14 cellular contexts compared by ENCODE assay signal in the genomic region with DNA sequence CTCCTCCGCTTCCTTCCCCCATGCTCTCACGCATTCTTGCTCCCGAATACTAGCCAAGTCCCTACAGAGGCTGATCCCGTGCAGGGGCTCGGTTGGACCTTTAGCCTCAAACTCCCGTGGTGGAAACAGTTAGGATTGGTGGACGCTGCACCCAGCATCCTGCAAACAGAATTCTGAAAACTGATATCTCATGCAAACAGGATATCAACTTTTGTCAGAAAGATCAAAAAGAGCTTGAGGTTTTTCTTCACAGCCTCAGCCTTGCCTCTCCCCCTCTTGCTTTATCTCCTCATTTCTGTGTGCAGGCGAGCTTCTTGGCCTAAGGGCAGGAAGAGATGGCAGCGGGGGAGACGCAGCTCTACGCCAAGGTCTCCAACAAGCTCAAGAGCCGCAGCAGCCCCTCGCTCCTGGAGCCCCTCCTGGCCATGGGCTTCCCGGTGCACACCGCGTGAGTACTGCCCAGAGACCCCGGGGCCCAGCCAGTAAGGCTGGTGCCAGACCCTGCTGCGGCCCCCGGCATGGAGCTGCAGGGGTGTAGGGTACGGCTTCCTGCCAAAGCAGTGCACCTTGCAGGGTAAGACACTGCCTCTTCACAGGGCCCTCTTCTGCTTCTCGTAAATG. TPM values are rescaled to one million over a fixed set of nuclear protein-coding genes. Genes with fewer than 3 reads are reported as not detected.
A peak's percentile ranks its signal among the peaks of the same experiment; 100 is the strongest.
DNase-seq lines count a peak whose midpoint lies in the region; ATAC-seq and TF ChIP-seq lines count a peak whose summit lies in the region.
"Had no signal": no experiment of that assay in that cellular context is flagged by ENCODE, and none has a peak within 500 bp of the region (broad histone marks: within the 10 kb centered on the region; RNA-seq: fewer than 3 reads in every experiment).

A gene with protein sequence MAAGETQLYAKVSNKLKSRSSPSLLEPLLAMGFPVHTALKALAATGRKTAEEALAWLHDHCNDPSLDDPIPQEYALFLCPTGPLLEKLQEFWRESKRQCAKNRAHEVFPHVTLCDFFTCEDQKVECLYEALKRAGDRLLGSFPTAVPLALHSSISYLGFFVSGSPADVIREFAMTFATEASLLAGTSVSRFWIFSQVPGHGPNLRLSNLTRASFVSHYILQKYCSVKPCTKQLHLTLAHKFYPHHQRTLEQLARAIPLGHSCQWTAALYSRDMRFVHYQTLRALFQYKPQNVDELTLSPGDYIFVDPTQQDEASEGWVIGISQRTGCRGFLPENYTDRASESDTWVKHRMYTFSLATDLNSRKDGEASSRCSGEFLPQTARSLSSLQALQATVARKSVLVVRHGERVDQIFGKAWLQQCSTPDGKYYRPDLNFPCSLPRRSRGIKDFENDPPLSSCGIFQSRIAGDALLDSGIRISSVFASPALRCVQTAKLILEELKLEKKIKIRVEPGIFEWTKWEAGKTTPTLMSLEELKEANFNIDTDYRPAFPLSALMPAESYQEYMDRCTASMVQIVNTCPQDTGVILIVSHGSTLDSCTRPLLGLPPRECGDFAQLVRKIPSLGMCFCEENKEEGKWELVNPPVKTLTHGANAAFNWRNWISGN (plus strand): TSS at position 292 of the 621 bp plus-strand sequence. CDS start 44 bp downstream, at position 336.

- H3K27me3 Mint-ChIP-seq in activated CD4-positive, alpha-beta memory T cell treated with anti-CD3 and anti-CD28 coated beads, Interleukin-2, amount 10 ng/mL, durations not matched to agents 7 days and 5 days, result no peaks in the 10 kb centered on the region
- H3K27me3 Mint-ChIP-seq: dendritic cell treated with granulocyte-macrophage colony-stimulating factor and Interleukin-4, amounts not matched to agents 40 ng/mL and 50 ng/mL, for 4 days had no signal

- peaks cover 55% of the 10 kb centered on the region for H3K36me3 Mint-ChIP-seq in activated CD4-positive, alpha-beta memory T cell treated with anti-CD3 and anti-CD28 coated beads, Interleukin-2, amount 10 ng/mL, durations not matched to agents 7 days and 5 days (ENCODE audit: low read depth)
- peaks cover 70% of the 10 kb centered on the region for H3K36me3 Mint-ChIP-seq in stimulated activated effector memory CD8-positive, alpha-beta T cell treated with anti-CD3 and anti-CD28 coated beads, Interleukin-12 subunit alpha, Interleukin-12 subunit beta, amount 100 ng/mL, for 72 hours
- H3K36me3 Mint-ChIP-seq: memory B cell had no signal

- POLR2A ChIA-PET in activated CD4-positive, alpha-beta memory T cell treated with anti-CD3 and anti-CD28 coated beads, Interleukin-2, amount 10 ng/mL, durations not matched to agents 7 days and 5 days (lab: Charles Lee), result interaction anchor here (0.7 to 12.6 kb wide), 28 partner anchors 11 to 1489 kb away, joined by 3 to 431 read pairs (median 5); a partner anchor contains a TSS

- H3K27ac Mint-ChIP-seq in activated CD4-positive, alpha-beta memory T cell treated with anti-CD3 and anti-CD28 coated beads, Interleukin-2, amount 10 ng/mL, durations not matched to agents 7 days and 5 days, result peak within 1 kb of the TSS; percentile 92
- H3K27ac Mint-ChIP-seq in stimulated activated effector memory CD8-positive, alpha-beta T cell treated with anti-CD3 and anti-CD28 coated beads, Interleukin-12 subunit alpha, Interleukin-12 subunit beta, amount 100 ng/mL, for 72 hours, result peak within 1 kb of the TSS; percentile 92
- H3K27ac Mint-ChIP-seq: dendritic cell treated with granulocyte-macrophage colony-stimulating factor and Interleukin-4, amounts not matched to agents 40 ng/mL and 50 ng/mL, for 4 days; memory B cell had no signal

- H3K9ac ChIP-seq in duodenal mucosa (ENCODE audit: low read depth in 1 of 2, low read length in 2 of 2), result no peak within 1 kb of the TSS

- no peak for TF ChIP-seq POLR2A in Peyer's patch (IDR thresholded peaks at IDR 0.05)

- peaks cover 9% of the 10 kb centered on the region for H3K9me3 Mint-ChIP-seq in activated CD4-positive, alpha-beta memory T cell treated with anti-CD3 and anti-CD28 coated beads, Interleukin-2, amount 10 ng/mL, durations not matched to agents 7 days and 5 days
- H3K9me3 Mint-ChIP-seq in stimulated activated effector memory CD8-positive, alpha-beta T cell treated with anti-CD3 and anti-CD28 coated beads, Interleukin-12 subunit alpha, Interleukin-12 subunit beta, amount 100 ng/mL, for 72 hours, result peaks cover 6% of the 10 kb centered on the region
- H3K9me3 Mint-ChIP-seq: dendritic cell treated with granulocyte-macrophage colony-stimulating factor and Interleukin-4, amounts not matched to agents 40 ng/mL and 50 ng/mL, for 4 days had no signal

- H3K4me1 ChIP-seq in Peyer's patch (no peaks in the 10 kb centered on the region), duodenal mucosa (ENCODE audit: control insufficient read depth in 1 of 2, insufficient read depth in 2 of 2, low read length in 2 of 2) (peaks cover 0 to 9% of the 10 kb centered on the region in 2 donors)
- H3K4me1 ChIP-seq: heart left ventricle had no signal

- DNase-seq in Peyer's patch (peak in 2 of 3 donors; percentile 40 to 64), SHP77 treated with DMSO at 0.1 percent for 48 hours (lab: John Stamatoyannopoulos, UW) (no peak)
- DNase-seq in activated CD4-positive, alpha-beta memory T cell treated with anti-CD3 and anti-CD28 coated beads, Interleukin-2, amount 10 ng/mL, durations not matched to agents 7 days and 5 days, result peak; percentile 66
- peak in 1 of 2 donors; percentile 74 for DNase-seq in stimulated activated effector memory CD8-positive, alpha-beta T cell treated with anti-CD3 and anti-CD28 coated beads, Interleukin-12 subunit alpha, Interleukin-12 subunit beta, amount 100 ng/mL, for 72 hours (ENCODE audit: low spot score in 2 of 2)
- DNase-seq: Kasumi-1, NCI-H2171 treated with DMSO at 0.1 percent for 48 hours, SIG-M5 had no signal

- ATAC-seq in stimulated activated effector memory CD8-positive, alpha-beta T cell treated with anti-CD3 and anti-CD28 coated beads, Interleukin-12 subunit alpha, Interleukin-12 subunit beta, amount 100 ng/mL, for 72 hours, result peak; percentile 53
- no peak for ATAC-seq in HG02642 (IDR thresholded peaks at IDR 0.05; ENCODE audit: poor library complexity, unreplicated experiment)
- no peak for ATAC-seq in GM21529 (IDR thresholded peaks at IDR 0.05; ENCODE audit: unreplicated experiment)
- ATAC-seq: heart left ventricle had no signal

- H3K36me3 ChIP-seq in Peyer's patch (no peaks in the 10 kb centered on the region), duodenal mucosa (ENCODE audit: control insufficient read depth in 1 of 2, insufficient read depth in 2 of 2, low read length in 2 of 2) (no peaks in the 10 kb centered on the region)
- H3K36me3 ChIP-seq: heart left ventricle had no signal

- H3K27me3 ChIP-seq in Peyer's patch (no peaks in the 10 kb centered on the region), duodenal mucosa (ENCODE audit: control insufficient read depth in 1 of 2, insufficient read depth in 2 of 2, low read length in 2 of 2) (peaks cover 0 to 4% of the 10 kb centered on the region in 2 donors)

- peaks cover 56% of the 10 kb centered on the region for H3K4me1 Mint-ChIP-seq in activated CD4-positive, alpha-beta memory T cell treated with anti-CD3 and anti-CD28 coated beads, Interleukin-2, amount 10 ng/mL, durations not matched to agents 7 days and 5 days
- peaks cover 55% of the 10 kb centered on the region for H3K4me1 Mint-ChIP-seq in stimulated activated effector memory CD8-positive, alpha-beta T cell treated with anti-CD3 and anti-CD28 coated beads, Interleukin-12 subunit alpha, Interleukin-12 subunit beta, amount 100 ng/mL, for 72 hours

- CTCF ChIA-PET in activated CD4-positive, alpha-beta memory T cell treated with anti-CD3 and anti-CD28 coated beads, Interleukin-2, amount 10 ng/mL, durations not matched to agents 7 days and 5 days (lab: Charles Lee), result interaction anchor here (0.8 to 4.8 kb wide), 12 partner anchors 11 to 145 kb away, joined by 3 to 51 read pairs (median 5); no protein-coding TSS in a partner anchor

- H3K4me3 ChIP-seq in Peyer's patch (peak within 1 kb of the TSS; percentile 25 to 37 (median 34)), duodenal mucosa (ENCODE audit: low read depth in 1 of 2, low read length in 2 of 2) (peak within 1 kb of the TSS; percentile 17 to 54)

- H3K27ac ChIP-seq in Peyer's patch, result peak within 1 kb of the TSS; percentile 57 to 76 (median 68)
- H3K27ac ChIP-seq in duodenal mucosa (ENCODE audit: low read depth, low read length), result no peak within 1 kb of the TSS

- peak within 1 kb of the TSS; percentile 95 for H3K4me3 Mint-ChIP-seq in activated CD4-positive, alpha-beta memory T cell treated with anti-CD3 and anti-CD28 coated beads, Interleukin-2, amount 10 ng/mL, durations not matched to agents 7 days and 5 days
- peak within 1 kb of the TSS; percentile 88 for H3K4me3 Mint-ChIP-seq in stimulated activated effector memory CD8-positive, alpha-beta T cell treated with anti-CD3 and anti-CD28 coated beads, Interleukin-12 subunit alpha, Interleukin-12 subunit beta, amount 100 ng/mL, for 72 hours
- H3K4me3 Mint-ChIP-seq: dendritic cell treated with granulocyte-macrophage colony-stimulating factor and Interleukin-4, amounts not matched to agents 40 ng/mL and 50 ng/mL, for 4 days; memory B cell had no signal

- TF ChIP-seq CTCF in Peyer's patch (IDR thresholded peaks at IDR 0.05), result no peak

- H3K9me3 ChIP-seq in Peyer's patch (peaks cover 0 to 3% (median 0%) of the 10 kb centered on the region in 4 donors), duodenal mucosa (ENCODE audit: control insufficient read depth in 1 of 2, low read length in 2 of 2) (no peaks in the 10 kb centered on the region)

RNA-seq across cellular contexts. Expression of the gene that starts here (rescaled TPM):
- total RNA-seq in Peyer's patch, result 10 to 100 TPM in 1 of 4 donors, 1 to 10 TPM in 3; 3.9 to 14.0 (median 5.3) TPM
- total RNA-seq in activated CD4-positive, alpha-beta memory T cell treated with anti-CD3 and anti-CD28 coated beads, Interleukin-2, amount 10 ng/mL, durations not matched to agents 7 days and 5 days, result 10 to 100 TPM; 67.8 to 70.6 TPM
- total RNA-seq: Daoy had no signal

Comparison
In these comparisons a context has a peak if more than half of its experiments do, and no peak if none do; other contexts are left out.
1. RNA of the gene that starts here (total RNA-seq): 67.8 to 70.6 TPM in activated CD4-positive, alpha-beta memory T cell treated with anti-CD3 and anti-CD28 coated beads, Interleukin-2, amount 10 ng/mL, durations not matched to agents 7 days and 5 days; 3.9 to 14.0 TPM in Peyer's patch; every median in the first group is over 4 times any median in the second.